In genomic region chr3:191329654-191330308, GRCh38 we compare ENCODE assay signal across 8 cellular contexts. TPM values are rescaled to one million over a fixed set of nuclear protein-coding genes. Genes with fewer than 3 reads are reported as not detected.
DNase-seq lines count a peak whose midpoint lies in the region; ATAC-seq and TF ChIP-seq lines count a peak whose summit lies in the region.

No MANE protein-coding gene starts in this region.

- H3K4me3 Mint-ChIP-seq in HFFc6 (peak overlapping the region; percentile 99), natural killer cell (peak overlapping the region; percentile 83)
- H3K4me3 Mint-ChIP-seq in activated CD8-positive, alpha-beta T cell treated with anti-CD3 and anti-CD28 coated beads, Interleukin-2, amount 10 ng/mL, durations not matched to agents 7 days and 5 days: peak overlapping the region; percentile 69

- H3K4me3 ChIP-seq in fibroblast of mammary gland (ENCODE audit: control insufficient read depth, low read depth, low read length): peak overlapping the region; percentile 79

- H3K4me1 Mint-ChIP-seq in HFFc6 (ENCODE audit: low read depth) (peaks cover 74% of the 10 kb centered on the region), natural killer cell (peaks cover 38% of the 10 kb centered on the region in 2 donors)
- H3K4me1 Mint-ChIP-seq in activated CD8-positive, alpha-beta T cell treated with anti-CD3 and anti-CD28 coated beads, Interleukin-2, amount 10 ng/mL, durations not matched to agents 7 days and 5 days (ENCODE audit: low read depth): peaks cover 9% of the 10 kb centered on the region

- H3K27me3 Mint-ChIP-seq in HFFc6 (ENCODE audit: insufficient read depth) (peaks cover 2% of the 10 kb centered on the region; the same call in 1 of the 2 replicates), natural killer cell (ENCODE audit: low read depth in 2 of 2) (no peaks in the 10 kb centered on the region)
- H3K27me3 Mint-ChIP-seq in activated CD8-positive, alpha-beta T cell treated with anti-CD3 and anti-CD28 coated beads, Interleukin-2, amount 10 ng/mL, durations not matched to agents 7 days and 5 days (ENCODE audit: low read depth): peaks cover 20% of the 10 kb centered on the region

- H3K9me3 Mint-ChIP-seq in HFFc6 (no peaks in the 10 kb centered on the region), natural killer cell (no peaks in the 10 kb centered on the region)
- H3K9me3 Mint-ChIP-seq in activated CD8-positive, alpha-beta T cell treated with anti-CD3 and anti-CD28 coated beads, Interleukin-2, amount 10 ng/mL, durations not matched to agents 7 days and 5 days (ENCODE audit: insufficient read depth): no peaks in the 10 kb centered on the region

- CTCF ChIA-PET in activated CD8-positive, alpha-beta T cell treated with anti-CD3 and anti-CD28 coated beads, Interleukin-2, amount 10 ng/mL, durations not matched to agents 7 days and 5 days (lab: Charles Lee): no interaction called here

- peak; percentile 20 for ATAC-seq in activated CD8-positive, alpha-beta T cell treated with anti-CD3 and anti-CD28 coated beads, Interleukin-2, amount 10 ng/mL, durations not matched to agents 7 days and 5 days
- peak; percentile 8 to 27 (median 9) for ATAC-seq in natural killer cell

- H3K36me3 Mint-ChIP-seq in HFFc6 (ENCODE audit: low read depth): peaks cover 30% of the 10 kb centered on the region
- no peaks in the 10 kb centered on the region for H3K36me3 Mint-ChIP-seq in activated CD8-positive, alpha-beta T cell treated with anti-CD3 and anti-CD28 coated beads, Interleukin-2, amount 10 ng/mL, durations not matched to agents 7 days and 5 days (ENCODE audit: low read depth)
- no peaks in the 10 kb centered on the region for H3K36me3 Mint-ChIP-seq in natural killer cell

- H3K27ac Mint-ChIP-seq in HFFc6: peak overlapping the region; percentile 97
- peak overlapping the region; percentile 57 for H3K27ac Mint-ChIP-seq in activated CD8-positive, alpha-beta T cell treated with anti-CD3 and anti-CD28 coated beads, Interleukin-2, amount 10 ng/mL, durations not matched to agents 7 days and 5 days
- peak overlapping the region; percentile 54 to 90 for H3K27ac Mint-ChIP-seq in natural killer cell

- intact Hi-C loops in natural killer cell (cut with micrococcal nuclease): no loop called here

- DNase-seq in stimulated activated CD4-positive, alpha-beta T cell treated with anti-CD3 and anti-CD28 coated beads, Interleukin-15, amount 100 ng/mL, for 24 hours: peak; percentile 16
- no peak for DNase-seq in stimulated activated CD4-positive, alpha-beta T cell treated with anti-CD3 and anti-CD28 coated beads, Interleukin-1b, Interleukin-23, amount 100 ng/mL, for 48 hours
- DNase-seq in HFFc6 (peak; percentile 38), NCI-H1092 treated with DMSO at 0.1 percent for 48 hours (lab: John Stamatoyannopoulos, UW) (peak; percentile 41), fibroblast of mammary gland (ENCODE audit: low read depth) (peak; percentile 57), natural killer cell (peak; percentile 27), NK-92 (lab: John Stamatoyannopoulos, UW; ENCODE audit: unreplicated experiment) (no peak)
- DNase-seq in activated CD8-positive, alpha-beta T cell treated with anti-CD3 and anti-CD28 coated beads, Interleukin-2, amount 10 ng/mL, durations not matched to agents 7 days and 5 days: peak; percentile 21

- TF ChIP-seq CTCF in HFFc6 (IDR thresholded peaks at IDR 0.05) (no peak), fibroblast of mammary gland (conservative IDR thresholded peaks at IDR 0.05; ENCODE audit: control insufficient read depth, insufficient read depth, low read depth, low read length) (no peak), natural killer cell (IDR thresholded peaks at IDR 0.05) (no peak)

- POLR2A ChIA-PET in activated CD8-positive, alpha-beta T cell treated with anti-CD3 and anti-CD28 coated beads, Interleukin-2, amount 10 ng/mL, durations not matched to agents 7 days and 5 days (lab: Charles Lee): no interaction called here

RNA-seq across cellular contexts. Expression of gene UTS2B, which starts 0.5 kb away (rescaled TPM):
- 1 to 10 TPM in 3 of 6 experiments, under 1 TPM in 3; 0.73 to 1.8 (median 1.0) TPM for total RNA-seq in HFFc6 (2021; fragmentation: NEBNext Ultra II Directional; extraction: Animal tissue kit (Norgen Biotek cat#: 25700))
- not detected for total RNA-seq in activated CD8-positive, alpha-beta T cell treated with anti-CD3 and anti-CD28 coated beads, Interleukin-2, amount 10 ng/mL, durations not matched to agents 7 days and 5 days
- total RNA-seq in natural killer cell: under 1 TPM in 1 of 3 donors, not detected in 2; 0.47 TPM

RNA-seq across cellular contexts. Expression of gene CCDC50, which starts 0.6 kb away (rescaled TPM):
- 100 to 1,000 TPM in 5 of 6 experiments, 10 to 100 TPM in 1; 94.1 to 129 (median 121) TPM for total RNA-seq in HFFc6 (2021; fragmentation: NEBNext Ultra II Directional; extraction: Animal tissue kit (Norgen Biotek cat#: 25700))
- total RNA-seq in activated CD8-positive, alpha-beta T cell treated with anti-CD3 and anti-CD28 coated beads, Interleukin-2, amount 10 ng/mL, durations not matched to agents 7 days and 5 days: 1 to 10 TPM; 7.6 to 9.3 TPM
- 10 to 100 TPM; 19.9 to 27.3 (median 22.6) TPM for total RNA-seq in natural killer cell

Comparison
In these comparisons a context has a peak if more than half of its experiments do, and no peak if none do; other contexts are left out.
1. DNase-seq: peak in stimulated activated CD4-positive, alpha-beta T cell treated with anti-CD3 and anti-CD28 coated beads, Interleukin-15, amount 100 ng/mL, for 24 hours (single experiment), HFFc6 (single experiment), NCI-H1092 treated with DMSO at 0.1 percent for 48 hours (single experiment), activated CD8-positive, alpha-beta T cell treated with anti-CD3 and anti-CD28 coated beads, Interleukin-2, amount 10 ng/mL, durations not matched to agents 7 days and 5 days (single experiment), fibroblast of mammary gland (single experiment) and natural killer cell (single experiment); none in stimulated activated CD4-positive, alpha-beta T cell treated with anti-CD3 and anti-CD28 coated beads, Interleukin-1b, Interleukin-23, amount 100 ng/mL, for 48 hours (single experiment) and NK-92 (single experiment).
2. Peak in every context shown above with its lines, with median percentiles within 50 percentile points of each other: H3K27ac Mint-ChIP-seq and H3K4me3 Mint-ChIP-seq.